In genomic region chr10:51934373-51934772, GRCh38 we compare ENCODE assay signal across 11 cellular contexts.
"Had no signal": no experiment of that assay in that cellular context is flagged by ENCODE, and none has a peak within 500 bp of the region (broad histone marks: within the 10 kb centered on the region; RNA-seq: fewer than 3 reads in every experiment).

No MANE protein-coding gene starts in this region.

- H3K9me3 ChIP-seq: HAP-1 had no signal

- H3K4me2 ChIP-seq: GM23338 had no signal

- DNase-seq: GM23248, GOT3, H7, H9, HCEC 1CT, HFFc6 had no signal

- H3K4me3 ChIP-seq: GM23248, GM23338, HAP-1 had no signal

- FAIRE-seq: H1, H54 had no signal

- ATAC-seq: GM23338, HCT116 had no signal

- H3K27ac ChIP-seq: GM23248 had no signal

- H3K4me1 ChIP-seq: HAP-1 had no signal
